1 cellular context compared by ENCODE assay signal in genomic region chr5:119269061-119269579, GRCh38.
TF ChIP-seq lines count a peak whose summit lies in the region.

No MANE protein-coding gene starts in this region.

TF ChIP-seq in K562, 482 proteins besides CTCF, POLR2A, EP300 and RAD21 (continued from another document and continues in another):
- TF ChIP-seq ZNF518B (CRISPR knock-in tag; IDR thresholded peaks at IDR 0.05) (no peak), ATF2 (CRISPR knock-in tag; IDR thresholded peaks at IDR 0.05) (no peak), GTF2F1 (IDR thresholded peaks at IDR 0.05; ENCODE audit: low read depth, low read length) (no peak), EGR1 (conservative IDR thresholded peaks at IDR 0.05) (no peak), SNIP1 (IDR thresholded peaks at IDR 0.05; ENCODE audit: low read depth) (no peak), ZNF584 (CRISPR knock-in tag; IDR thresholded peaks at IDR 0.05; ENCODE audit: low read depth) (no peak), PKNOX1 (IDR thresholded peaks at IDR 0.05) (no peak), MAX (CRISPR knock-in tag; IDR thresholded peaks at IDR 0.05) (peak; percentile 45), CCNT2 (IDR thresholded peaks at IDR 0.05; ENCODE audit: borderline replicate concordance, extremely low read depth, insufficient read length, low read depth, low read length) (no peak), NR2C1 (IDR thresholded peaks at IDR 0.05) (no peak), NR2C1 (tag; IDR thresholded peaks at IDR 0.05) (no peak), KDM1A (IDR thresholded peaks at IDR 0.05) (peak; percentile 95), ZNF324 (CRISPR knock-in tag; IDR thresholded peaks at IDR 0.05) (peak; percentile 82), TCF7L2 (IDR thresholded peaks at IDR 0.05; ENCODE audit: low read depth, low read length) (no peak), RBM14 (IDR thresholded peaks at IDR 0.05; ENCODE audit: borderline replicate concordance, insufficient read depth, low read depth, low read length) (no peak), RNF219 (CRISPR knock-in tag; IDR thresholded peaks at IDR 0.05) (no peak), NR4A1 (CRISPR knock-in tag; IDR thresholded peaks at IDR 0.05) (no peak), NR4A1 (tag; IDR thresholded peaks at IDR 0.05) (no peak), GTF2E2 (tag; IDR thresholded peaks at IDR 0.05) (no peak), FOXM1 (IDR thresholded peaks at IDR 0.05; ENCODE audit: low read depth) (peak; percentile 51; the same call in 1 of the 2 replicates), FOXM1 (CRISPR knock-in tag; IDR thresholded peaks at IDR 0.05; ENCODE audit: low read depth) (no peak), AFF1 (IDR thresholded peaks at IDR 0.05; ENCODE audit: low read depth in 1 of 2, partially characterized antibody in 2 of 2) (no peak), AFF4 (CRISPR knock-in tag; IDR thresholded peaks at IDR 0.05) (no peak; the same call in 1 of the 2 replicates), EHMT2 (IDR thresholded peaks at IDR 0.05) (no peak), SLC30A9 (CRISPR knock-in tag; IDR thresholded peaks at IDR 0.05) (no peak), PBX2 (CRISPR knock-in tag; IDR thresholded peaks at IDR 0.05; ENCODE audit: low read depth) (no peak), PBX2 (tag; conservative IDR thresholded peaks at IDR 0.05; ENCODE audit: low read depth) (no peak), CXXC5 (CRISPR knock-in tag; IDR thresholded peaks at IDR 0.05) (no peak), CAMTA2 (CRISPR knock-in tag; conservative IDR thresholded peaks at IDR 0.05) (no peak), BRD9 (IDR thresholded peaks at IDR 0.05; ENCODE audit: low read depth, partially characterized antibody) (peak; percentile 19), DIDO1 (tag; IDR thresholded peaks at IDR 0.05; ENCODE audit: low read depth) (no peak), RBM25 (IDR thresholded peaks at IDR 0.05; ENCODE audit: low read depth, low read length, severe bottlenecking) (no peak), CBFA2T2 (conservative IDR thresholded peaks at IDR 0.05) (peak; percentile 63), RBM17 (IDR thresholded peaks at IDR 0.05; ENCODE audit: borderline replicate concordance, low read depth, low read length) (no peak), TFAP4 (CRISPR knock-in tag; IDR thresholded peaks at IDR 0.05; ENCODE audit: borderline replicate concordance) (no peak), ZNF41 (CRISPR knock-in tag; conservative IDR thresholded peaks at IDR 0.05) (no peak), XRCC5 (IDR thresholded peaks at IDR 0.05; ENCODE audit: low read depth, low read length) (no peak), MED1 (CRISPR knock-in tag; IDR thresholded peaks at IDR 0.05; ENCODE audit: borderline replicate concordance) (no peak)
